26 cellular contexts compared by ENCODE assay signal in the genomic region with DNA sequence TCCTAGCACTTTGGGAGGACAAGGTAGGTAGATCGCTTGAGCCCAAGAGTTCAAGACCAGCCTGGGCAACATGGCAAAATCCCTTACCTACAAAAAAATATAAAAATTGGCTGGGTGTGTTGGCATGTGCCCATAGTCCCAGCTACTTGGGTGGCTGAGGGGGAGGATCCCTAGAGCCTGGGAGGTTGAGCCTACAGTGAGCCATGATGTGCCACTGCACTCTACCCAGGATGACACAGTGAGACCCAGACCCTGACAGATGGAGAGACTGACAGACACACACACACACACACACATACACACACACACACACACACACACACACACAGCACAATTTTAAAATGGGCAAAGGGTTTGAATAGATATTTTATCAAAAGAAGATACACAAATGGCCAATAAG.
"Had no signal": no experiment of that assay in that cellular context is flagged by ENCODE, and none has a peak within 500 bp of the region (broad histone marks: within the 10 kb centered on the region; RNA-seq: fewer than 3 reads in every experiment).

No MANE protein-coding gene starts in this region.

- H3K9me3 ChIP-seq: pancreas, prostate gland, sigmoid colon, tibial nerve had no signal

- H3K36me3 ChIP-seq: heart right ventricle, pancreas, prostate gland, sigmoid colon, upper lobe of left lung had no signal

- H3K27me3 Mint-ChIP-seq: naive B cell; stimulated activated memory B cell treated with anti-CD40 and anti-IgM and Interleukin-4, amounts not matched to agents 10 μg/mL and 1 μg/mL and 100 μg/mL, for 72 hours; stimulated activated naive CD8-positive, alpha-beta T cell treated with anti-CD3 and anti-CD28 coated beads, Interleukin-15, amount 100 ng/mL, for 72 hours had no signal

- H3K27ac ChIP-seq: heart right ventricle, hepatocyte, pancreas, prostate gland, sigmoid colon, tibial nerve had no signal

- H3K4me3 ChIP-seq: heart right ventricle, hepatocyte, lung, pancreas, prostate gland, sigmoid colon, tibial nerve, upper lobe of left lung had no signal

- ATAC-seq: natural killer cell; stimulated activated memory B cell treated with anti-CD40 and anti-IgM and Interleukin-4, amounts not matched to agents 10 μg/mL and 1 μg/mL and 100 μg/mL, for 72 hours; stimulated activated naive CD8-positive, alpha-beta T cell treated with anti-CD3 and anti-CD28 coated beads, Interleukin-15, amount 100 ng/mL, for 72 hours had no signal

- H3K4me1 ChIP-seq: pancreas, prostate gland, upper lobe of left lung had no signal

- H3K27me3 ChIP-seq: heart right ventricle, hepatocyte, pancreas, sigmoid colon, tibial nerve, upper lobe of left lung had no signal

- H3K27ac Mint-ChIP-seq: mesothelial cell of epicardium; natural killer cell; stimulated activated memory B cell treated with anti-CD40 and anti-IgM and Interleukin-4, amounts not matched to agents 10 μg/mL and 1 μg/mL and 100 μg/mL, for 72 hours; stimulated activated naive CD8-positive, alpha-beta T cell treated with anti-CD3 and anti-CD28 coated beads, Interleukin-15, amount 100 ng/mL, for 72 hours had no signal

- H3K4me1 Mint-ChIP-seq: stimulated activated memory B cell treated with anti-CD40 and anti-IgM and Interleukin-4, amounts not matched to agents 10 μg/mL and 1 μg/mL and 100 μg/mL, for 72 hours; stimulated activated naive CD8-positive, alpha-beta T cell treated with anti-CD3 and anti-CD28 coated beads, Interleukin-15, amount 100 ng/mL, for 72 hours had no signal

- H3K4me3 Mint-ChIP-seq: mesothelial cell of epicardium; naive B cell; natural killer cell; stimulated activated memory B cell treated with anti-CD40 and anti-IgM and Interleukin-4, amounts not matched to agents 10 μg/mL and 1 μg/mL and 100 μg/mL, for 72 hours; stimulated activated naive CD8-positive, alpha-beta T cell treated with anti-CD3 and anti-CD28 coated beads, Interleukin-15, amount 100 ng/mL, for 72 hours had no signal

- H3K9me3 Mint-ChIP-seq: natural killer cell had no signal

- DNase-seq: heart right ventricle; kidney glomerular epithelial cell; left cardiac atrium; mesendoderm; naive B cell; natural killer cell; nucleus accumbens; pancreas; posterior cingulate gyrus; retina; right cardiac atrium; sigmoid colon; stimulated activated CD4-positive, alpha-beta T cell treated with anti-CD3 and anti-CD28 coated beads, Interleukin-1b, Interleukin-23, amount 100 ng/mL, for 48 hours; stimulated activated CD4-positive, alpha-beta T cell treated with anti-CD3 and anti-CD28 coated beads, Interleukin-2, amount 100 ng/mL, for 48 hours; stimulated activated CD4-positive, alpha-beta T cell treated with anti-CD3 and anti-CD28 coated beads, Interleukin-4, amount 100 ng/mL, for 4 hours; stimulated activated CD8-positive, alpha-beta memory T cell treated with anti-CD3 and anti-CD28 coated beads, Interleukin-4, amount 100 ng/mL, for 48 hours; stimulated activated naive CD4-positive, alpha-beta T cell treated with Interleukin-2 at 50 U/mL for 16 hours; stimulated activated naive CD8-positive, alpha-beta T cell treated with anti-CD3 and anti-CD28 coated beads, Interleukin-15, amount 100 ng/mL, for 72 hours; substantia nigra had no signal
